In genomic region chr6:33391278-33392167, GRCh38 we compare ENCODE assay signal across 8 cellular contexts. TPM values are rescaled to one million over a fixed set of nuclear protein-coding genes. Genes with fewer than 3 reads are reported as not detected.
DNase-seq lines count a peak whose midpoint lies in the region; ATAC-seq lines count a peak whose summit lies in the region.

Gene KIFC1, plus strand, starts transcription at chr6:33391823. Its CDS starts 163 bp downstream, at chr6:33391986.

- ATAC-seq in GM19463 (IDR thresholded peaks at IDR 0.05; ENCODE audit: unreplicated experiment): peak; percentile 85

- DNase-seq in CMK (ENCODE audit: low read depth): peak; percentile 99
- peak; percentile 98 for DNase-seq in HS-27A (ENCODE audit: low read depth)
- peak; percentile 96 for DNase-seq in NK-92 (lab: John Stamatoyannopoulos, UW; ENCODE audit: unreplicated experiment)
- peak; percentile 99 for DNase-seq in activated CD8-positive, alpha-beta memory T cell treated with anti-CD3 and anti-CD28 coated beads for 24 hours
- peak; percentile 100 for DNase-seq in effector CD8-positive, alpha-beta T cell (lab: John Stamatoyannopoulos, UW)
- peak; percentile 100 for DNase-seq in lung microvascular endothelial cell (ENCODE audit: low read depth in 2 of 2)
- peak; percentile 99 for DNase-seq in stimulated activated CD8-positive, alpha-beta memory T cell treated with anti-CD3 and anti-CD28 coated beads, Interleukin-12 subunit alpha, Interleukin-12 subunit beta, amount 100 ng/mL, for 1 hour (ENCODE audit: low read depth)

RNA-seq across cellular contexts. Expression of gene KIFC1, which starts in this region (rescaled TPM):
- 4.2 and 9.4 TPM in 2 replicates for total RNA-seq in lung microvascular endothelial cell

Comparison
In these comparisons a context has a peak if more than half of its experiments do, and no peak if none do; other contexts are left out.
1. Peak in every context shown above with its lines: DNase-seq and ATAC-seq.